9 cellular contexts compared by ENCODE assay signal in genomic region chr13:76019421-76020044, GRCh38.
DNase-seq lines count a peak whose midpoint lies in the region; ATAC-seq lines count a peak whose summit lies in the region.
"Had no signal": no experiment of that assay in that cellular context is flagged by ENCODE, and none has a peak within 500 bp of the region (broad histone marks: within the 10 kb centered on the region; RNA-seq: fewer than 3 reads in every experiment).

No MANE protein-coding gene starts in this region.

- H3K27me3 ChIP-seq in layer of hippocampus (ENCODE audit: control insufficient read depth, insufficient read depth, low read length): no peaks in the 10 kb centered on the region

- ATAC-seq in HG03442 (IDR thresholded peaks at IDR 0.05; ENCODE audit: unreplicated experiment) (peak; percentile 32), GM21381 (IDR thresholded peaks at IDR 0.05; ENCODE audit: unreplicated experiment) (no peak), GM19035 (IDR thresholded peaks at IDR 0.05; ENCODE audit: unreplicated experiment) (no peak), HG02623 (IDR thresholded peaks at IDR 0.05; ENCODE audit: unreplicated experiment) (no peak)

- DNase-seq in D341Med (ENCODE audit: low spot score) (peak; percentile 58), astrocyte of the hippocampus (ENCODE audit: low read depth, low spot score) (peak; percentile 26), NCI-H2171 treated with DMSO at 0.1 percent for 48 hours (lab: John Stamatoyannopoulos, UW) (no peak)
- DNase-seq: NCI-H510A treated with DMSO at 0.1 percent for 48 hours had no signal

- H3K27ac ChIP-seq in layer of hippocampus (ENCODE audit: low read depth, low read length): peak overlapping the region; percentile 70
